ENCODE assay signal across 11 cellular contexts in genomic region chr4:123020285-123020684, GRCh38.
"Had no signal": no experiment of that assay in that cellular context is flagged by ENCODE, and none has a peak within 500 bp of the region (broad histone marks: within the 10 kb centered on the region; RNA-seq: fewer than 3 reads in every experiment).

No MANE protein-coding gene starts in this region.

- H3K9ac ChIP-seq: GM23248 had no signal

- ATAC-seq: GM23338, HCT116 had no signal

- DNase-seq: GM23248, GOT3, H7, H9, HCEC 1CT, HFFc6 had no signal

- H2AFZ ChIP-seq: GM23248, GM23338 had no signal

- FAIRE-seq: H1, H54 had no signal

- H3K4me1 ChIP-seq: HAP-1 had no signal

- H3K4me2 ChIP-seq: GM23338 had no signal

- H3K4me3 ChIP-seq: GM23248, GM23338, HAP-1 had no signal

- H3K27ac ChIP-seq: GM23248 had no signal

- H3K36me3 ChIP-seq: HAP-1 had no signal

- H3K9me3 ChIP-seq: HAP-1 had no signal
